In the genomic region with DNA sequence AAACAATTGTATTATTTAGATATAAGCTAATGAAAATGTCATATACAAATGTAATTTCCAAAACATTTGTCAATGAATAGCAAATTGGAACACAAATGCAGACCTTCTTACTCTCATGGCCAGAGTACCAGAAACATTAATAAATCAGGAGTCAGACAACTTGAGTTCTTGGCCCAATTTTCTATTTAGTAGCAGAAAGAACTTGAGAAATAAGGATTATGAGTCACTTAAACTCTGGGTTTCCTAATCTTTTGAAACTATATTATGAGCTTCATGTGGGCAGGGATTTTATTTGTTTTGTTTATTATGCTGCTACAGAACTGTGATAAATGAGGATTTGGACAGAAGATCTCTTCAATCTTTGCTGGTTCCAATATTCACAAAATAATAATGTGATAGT, we compare ENCODE assay signal across 14 cellular contexts.
A peak's percentile ranks its signal among the peaks of the same experiment; 100 is the strongest.
DNase-seq lines count a peak whose midpoint lies in the region; ATAC-seq and TF ChIP-seq lines count a peak whose summit lies in the region.
"Had no signal": no experiment of that assay in that cellular context is flagged by ENCODE, and none has a peak within 500 bp of the region (broad histone marks: within the 10 kb centered on the region; RNA-seq: fewer than 3 reads in every experiment).

No MANE protein-coding gene starts in this region.

- H3K9me3 ChIP-seq in OCI-LY7 (ENCODE audit: low read length) (no peaks in the 10 kb centered on the region), right lobe of liver (no peaks in the 10 kb centered on the region)
- H3K9me3 ChIP-seq: BLaER1 treated with 17β-estradiol and CSF1 and Interleukin-3, amounts not matched to agents 10 nM and 100 nM had no signal

- no peaks in the 10 kb centered on the region for H3K9me2 ChIP-seq in OCI-LY7 (ENCODE audit: insufficient read depth, low read length)

- DNase-seq in NOMO-1 treated with DMSO at 0.1 percent for 48 hours (lab: John Stamatoyannopoulos, UW; ENCODE audit: unreplicated experiment): peak; percentile 37
- no peak for DNase-seq in NOMO-1 treated with dmso at 0.1 percent for 144 hours (lab: John Stamatoyannopoulos, UW; ENCODE audit: unreplicated experiment)
- peak; percentile 22 for DNase-seq in astrocyte of the hippocampus (ENCODE audit: low read depth, low spot score)
- peak; percentile 12 for DNase-seq in fibroblast of peridontal ligament (ENCODE audit: extremely low read depth)
- DNase-seq in OCI-LY7 (ENCODE audit: low spot score): no peak
- no peak for DNase-seq in right lobe of liver
- DNase-seq: 8988T; ACHN; CD4-positive, CD25-positive, alpha-beta regulatory T cell; DMS53; GM23248; H7 had no signal

- TF ChIP-seq CTCF in OCI-LY7 (conservative IDR thresholded peaks at IDR 0.05; ENCODE audit: low read length): no peak
- no peak for TF ChIP-seq CTCF in right lobe of liver (IDR thresholded peaks at IDR 0.05)

- no peaks in the 10 kb centered on the region for H3K27me3 ChIP-seq in right lobe of liver
- H3K27me3 ChIP-seq: BLaER1 treated with 17β-estradiol and CSF1 and Interleukin-3, amounts not matched to agents 10 nM and 100 nM had no signal

- intact Hi-C loops in OCI-LY7 (cut with micrococcal nuclease; ENCODE audit: unreplicated experiment) (no loop called here), right lobe of liver (cut with DNase I) (no loop called here)

- H4K20me1 ChIP-seq in OCI-LY7 (ENCODE audit: insufficient read depth, low read length): no peaks in the 10 kb centered on the region
- H4K20me1 ChIP-seq: BLaER1 treated with 17β-estradiol and CSF1 and Interleukin-3, amounts not matched to agents 10 nM and 100 nM had no signal

- no peaks in the 10 kb centered on the region for H3K79me2 ChIP-seq in OCI-LY7 (ENCODE audit: insufficient read depth, low read depth, low read length)

- H2AFZ ChIP-seq in OCI-LY7 (ENCODE audit: low read length): no peak overlapping the region
- H2AFZ ChIP-seq: GM23248 had no signal

- CTCF ChIA-PET in OCI-LY7 (lab: Charles Lee; ENCODE audit: unreplicated experiment): no interaction called here

- TF ChIP-seq POLR2A in right lobe of liver (IDR thresholded peaks at IDR 0.05): no peak

- H3K4me3 ChIP-seq in OCI-LY7 (ENCODE audit: low read depth, low read length, poor library complexity, severe bottlenecking) (no peak overlapping the region), right lobe of liver (no peak overlapping the region)
- H3K4me3 ChIP-seq: BLaER1 treated with 17β-estradiol and CSF1 and Interleukin-3, amounts not matched to agents 10 nM and 100 nM; GM23248 had no signal

- BruUV-seq in OCI-LY7 (replicated peaks; lab: Mats Ljungman, UMichigan): no TSS peak

- H3K4me2 ChIP-seq in OCI-LY7 (ENCODE audit: low read length): no peak overlapping the region
- H3K4me2 ChIP-seq: BLaER1 treated with 17β-estradiol and CSF1 and Interleukin-3, amounts not matched to agents 10 nM and 100 nM had no signal

- H3K27ac ChIP-seq in OCI-LY7 (ENCODE audit: low read depth, low read length, poor library complexity, severe bottlenecking): no peak overlapping the region
- no peak overlapping the region for H3K27ac ChIP-seq in right lobe of liver
- H3K27ac ChIP-seq: BLaER1 treated with 17β-estradiol and CSF1 and Interleukin-3, amounts not matched to agents 10 nM and 100 nM; GM23248 had no signal

- ATAC-seq in right lobe of liver (no peak), GM19455 (IDR thresholded peaks at IDR 0.05; ENCODE audit: unreplicated experiment) (no peak)

- POLR2A ChIA-PET in OCI-LY7 (lab: Charles Lee): interaction anchor here (0.6 to 0.9 kb wide), 4 partner anchors 56 to 1305 kb away, joined by 3 to 6 read pairs (median 4); no protein-coding TSS in a partner anchor

- H3K36me3 ChIP-seq in OCI-LY7 (ENCODE audit: insufficient read depth, low read length): no peaks in the 10 kb centered on the region
- H3K36me3 ChIP-seq in right lobe of liver: no peaks in the 10 kb centered on the region
- H3K36me3 ChIP-seq: BLaER1 treated with 17β-estradiol and CSF1 and Interleukin-3, amounts not matched to agents 10 nM and 100 nM had no signal

- H3K4me1 ChIP-seq in OCI-LY7 (ENCODE audit: insufficient read depth, low read length, poor library complexity, severe bottlenecking): no peaks in the 10 kb centered on the region
- H3K4me1 ChIP-seq in right lobe of liver: no peaks in the 10 kb centered on the region
- H3K4me1 ChIP-seq: BLaER1 treated with 17β-estradiol and CSF1 and Interleukin-3, amounts not matched to agents 10 nM and 100 nM had no signal

Comparison
In these comparisons a context has a peak if more than half of its experiments do, and no peak if none do; other contexts are left out.
1. DNase-seq: peak in NOMO-1 treated with DMSO at 0.1 percent for 48 hours (single experiment), astrocyte of the hippocampus (single experiment) and fibroblast of peridontal ligament (single experiment); none in NOMO-1 treated with dmso at 0.1 percent for 144 hours (single experiment), OCI-LY7 (single experiment) and right lobe of liver (0 of 3).